In the genomic region with DNA sequence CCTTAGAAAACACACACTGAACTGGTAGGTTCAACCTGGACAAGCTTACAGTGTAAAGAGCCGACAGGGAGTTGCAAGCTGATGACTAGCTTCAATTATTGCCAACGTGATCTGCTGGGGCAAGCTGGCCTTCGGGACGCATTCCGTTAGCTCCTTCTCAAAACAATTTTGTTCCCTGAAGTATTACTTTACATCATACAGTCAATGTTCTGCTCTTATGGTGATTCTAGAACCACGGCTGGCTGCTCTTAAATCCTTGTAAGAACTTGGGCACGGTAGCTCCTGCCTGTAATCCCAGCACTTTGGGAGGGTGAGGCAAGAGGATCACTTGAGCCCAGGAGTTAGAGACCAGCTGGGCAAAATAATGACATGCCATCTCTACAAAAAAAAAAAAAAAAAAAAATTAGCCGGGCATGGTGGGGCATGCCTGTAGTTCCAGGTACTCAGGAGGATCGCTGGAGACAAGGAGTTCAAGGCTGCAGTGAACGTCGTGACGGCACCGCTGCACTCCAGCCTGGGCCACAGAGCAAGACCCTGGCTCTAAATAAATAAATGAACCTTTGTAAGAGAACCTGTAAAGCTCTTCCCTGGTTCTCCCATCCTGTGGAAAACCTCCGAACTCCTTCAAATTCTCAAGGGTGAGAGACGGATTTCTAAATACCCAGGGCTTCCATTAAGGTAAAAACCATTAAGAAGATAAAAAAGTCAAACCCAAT, we compare ENCODE assay signal across 1 cellular context.
TF ChIP-seq lines count a peak whose summit lies in the region.

No MANE protein-coding gene starts in this region.

TF ChIP-seq in WTC11, 78 proteins besides CTCF, POLR2A, EP300 and RAD21 (continued from another document):
- TF ChIP-seq, protein P1, sequence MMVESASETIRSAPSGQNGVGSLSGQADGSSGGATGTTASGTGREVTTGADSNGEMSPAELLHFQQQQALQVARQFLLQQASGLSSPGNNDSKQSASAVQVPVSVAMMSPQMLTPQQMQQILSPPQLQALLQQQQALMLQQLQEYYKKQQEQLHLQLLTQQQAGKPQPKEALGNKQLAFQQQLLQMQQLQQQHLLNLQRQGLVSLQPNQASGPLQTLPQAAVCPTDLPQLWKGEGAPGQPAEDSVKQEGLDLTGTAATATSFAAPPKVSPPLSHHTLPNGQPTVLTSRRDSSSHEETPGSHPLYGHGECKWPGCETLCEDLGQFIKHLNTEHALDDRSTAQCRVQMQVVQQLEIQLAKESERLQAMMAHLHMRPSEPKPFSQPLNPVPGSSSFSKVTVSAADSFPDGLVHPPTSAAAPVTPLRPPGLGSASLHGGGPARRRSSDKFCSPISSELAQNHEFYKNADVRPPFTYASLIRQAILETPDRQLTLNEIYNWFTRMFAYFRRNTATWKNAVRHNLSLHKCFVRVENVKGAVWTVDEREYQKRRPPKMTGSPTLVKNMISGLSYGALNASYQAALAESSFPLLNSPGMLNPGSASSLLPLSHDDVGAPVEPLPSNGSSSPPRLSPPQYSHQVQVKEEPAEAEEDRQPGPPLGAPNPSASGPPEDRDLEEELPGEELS (CRISPR knock-in tag; IDR thresholded peaks at IDR 0.05), result no peak
- no peak for TF ChIP-seq ZNF263 (CRISPR knock-in tag; IDR thresholded peaks at IDR 0.05; ENCODE audit: low read depth)
- TF ChIP-seq, protein P2, sequence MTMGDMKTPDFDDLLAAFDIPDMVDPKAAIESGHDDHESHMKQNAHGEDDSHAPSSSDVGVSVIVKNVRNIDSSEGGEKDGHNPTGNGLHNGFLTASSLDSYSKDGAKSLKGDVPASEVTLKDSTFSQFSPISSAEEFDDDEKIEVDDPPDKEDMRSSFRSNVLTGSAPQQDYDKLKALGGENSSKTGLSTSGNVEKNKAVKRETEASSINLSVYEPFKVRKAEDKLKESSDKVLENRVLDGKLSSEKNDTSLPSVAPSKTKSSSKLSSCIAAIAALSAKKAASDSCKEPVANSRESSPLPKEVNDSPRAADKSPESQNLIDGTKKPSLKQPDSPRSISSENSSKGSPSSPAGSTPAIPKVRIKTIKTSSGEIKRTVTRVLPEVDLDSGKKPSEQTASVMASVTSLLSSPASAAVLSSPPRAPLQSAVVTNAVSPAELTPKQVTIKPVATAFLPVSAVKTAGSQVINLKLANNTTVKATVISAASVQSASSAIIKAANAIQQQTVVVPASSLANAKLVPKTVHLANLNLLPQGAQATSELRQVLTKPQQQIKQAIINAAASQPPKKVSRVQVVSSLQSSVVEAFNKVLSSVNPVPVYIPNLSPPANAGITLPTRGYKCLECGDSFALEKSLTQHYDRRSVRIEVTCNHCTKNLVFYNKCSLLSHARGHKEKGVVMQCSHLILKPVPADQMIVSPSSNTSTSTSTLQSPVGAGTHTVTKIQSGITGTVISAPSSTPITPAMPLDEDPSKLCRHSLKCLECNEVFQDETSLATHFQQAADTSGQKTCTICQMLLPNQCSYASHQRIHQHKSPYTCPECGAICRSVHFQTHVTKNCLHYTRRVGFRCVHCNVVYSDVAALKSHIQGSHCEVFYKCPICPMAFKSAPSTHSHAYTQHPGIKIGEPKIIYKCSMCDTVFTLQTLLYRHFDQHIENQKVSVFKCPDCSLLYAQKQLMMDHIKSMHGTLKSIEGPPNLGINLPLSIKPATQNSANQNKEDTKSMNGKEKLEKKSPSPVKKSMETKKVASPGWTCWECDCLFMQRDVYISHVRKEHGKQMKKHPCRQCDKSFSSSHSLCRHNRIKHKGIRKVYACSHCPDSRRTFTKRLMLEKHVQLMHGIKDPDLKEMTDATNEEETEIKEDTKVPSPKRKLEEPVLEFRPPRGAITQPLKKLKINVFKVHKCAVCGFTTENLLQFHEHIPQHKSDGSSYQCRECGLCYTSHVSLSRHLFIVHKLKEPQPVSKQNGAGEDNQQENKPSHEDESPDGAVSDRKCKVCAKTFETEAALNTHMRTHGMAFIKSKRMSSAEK (CRISPR knock-in tag; IDR thresholded peaks at IDR 0.05; ENCODE audit: borderline replicate concordance), result no peak
- no peak for TF ChIP-seq MYBL2 (CRISPR knock-in tag; IDR thresholded peaks at IDR 0.05)
